In genomic region chr20:49712118-49712517, GRCh38 we compare ENCODE assay signal across 9 cellular contexts. TPM values are rescaled to one million over a fixed set of nuclear protein-coding genes. Genes with fewer than 3 reads are reported as not detected.
DNase-seq lines count a peak whose midpoint lies in the region; ATAC-seq and TF ChIP-seq lines count a peak whose summit lies in the region.
"Had no signal": no experiment of that assay in that cellular context is flagged by ENCODE, and none has a peak within 500 bp of the region (broad histone marks: within the 10 kb centered on the region; RNA-seq: fewer than 3 reads in every experiment).

No MANE protein-coding gene starts in this region.

- H3K27me3 ChIP-seq in CD8-positive, alpha-beta T cell (ENCODE audit: insufficient read depth, low read length) = no peaks in the 10 kb centered on the region
- H3K27me3 ChIP-seq in PC-3 (ENCODE audit: low read length) = no peaks in the 10 kb centered on the region

- H3F3A ChIP-seq in PC-3 (ENCODE audit: low read length, unreplicated experiment) = no peaks in the 10 kb centered on the region

- peaks cover 71% of the 10 kb centered on the region for H3K79me2 ChIP-seq in PC-3 (ENCODE audit: low read length)

- H2AFZ ChIP-seq in PC-3 (ENCODE audit: low read length) = no peak overlapping the region

- H3K9me3 Mint-ChIP-seq in CD8-positive, alpha-beta T cell = no peaks in the 10 kb centered on the region
- no peaks in the 10 kb centered on the region for H3K9me3 Mint-ChIP-seq in osteocyte (ENCODE audit: unreplicated experiment)

- no peak for DNase-seq in CD8-positive, alpha-beta T cell
- DNase-seq in PC-3 = no peak
- DNase-seq in epithelial cell of prostate (ENCODE audit: low read depth, low spot score) = no peak
- DNase-seq in osteocyte (ENCODE audit: extremely low spot score, unreplicated experiment) = no peak
- DNase-seq in NCI-H748 treated with DMSO at 0.1 percent for 48 hours (lab: John Stamatoyannopoulos, UW) = no peak
- no peak for DNase-seq in NCI-H187 treated with DMSO at 0.1 percent for 48 hours (lab: John Stamatoyannopoulos, UW)
- no peak for DNase-seq in central memory CD4-positive, alpha-beta T cell
- DNase-seq: NCI-H526 treated with DMSO at 0.1 percent for 48 hours had no signal

- peaks cover 25% of the 10 kb centered on the region for H4K20me1 ChIP-seq in PC-3 (ENCODE audit: low read length)

- no peak for ATAC-seq in CD8-positive, alpha-beta T cell
- no peak for ATAC-seq in PC-3
- no peak for ATAC-seq in HG03460 (IDR thresholded peaks at IDR 0.05; ENCODE audit: unreplicated experiment)

- H3K4me3 Mint-ChIP-seq in CD8-positive, alpha-beta T cell = peak overlapping the region; percentile 87
- peak overlapping the region; percentile 88 for H3K4me3 Mint-ChIP-seq in osteocyte (ENCODE audit: unreplicated experiment)

- H3K9ac ChIP-seq in PC-3 (ENCODE audit: low read length) = no peak overlapping the region; the same call in 1 of the 2 replicates

- no peak overlapping the region for H3K4me3 ChIP-seq in CD8-positive, alpha-beta T cell (ENCODE audit: low read depth, low read length)
- H3K4me3 ChIP-seq in PC-3 (ENCODE audit: low read length) = peak overlapping the region; percentile 87

- peak overlapping the region; percentile 73 for H3K27ac Mint-ChIP-seq in CD8-positive, alpha-beta T cell
- peak overlapping the region; percentile 8 for H3K27ac Mint-ChIP-seq in osteocyte (ENCODE audit: unreplicated experiment)

- H3K9me2 ChIP-seq in PC-3 (replicated peaks; ENCODE audit: low read length) = no peaks in the 10 kb centered on the region

- no peak overlapping the region for H3K27ac ChIP-seq in CD8-positive, alpha-beta T cell (ENCODE audit: low read depth, low read length)
- H3K27ac ChIP-seq in PC-3 (ENCODE audit: low read length) (no peak overlapping the region), epithelial cell of prostate (peak overlapping the region; percentile 64)

- H3K36me3 Mint-ChIP-seq in CD8-positive, alpha-beta T cell = peaks cover 3% of the 10 kb centered on the region
- no peaks in the 10 kb centered on the region for H3K36me3 Mint-ChIP-seq in osteocyte (ENCODE audit: unreplicated experiment)

- no peaks in the 10 kb centered on the region for H3K36me3 ChIP-seq in CD8-positive, alpha-beta T cell (ENCODE audit: insufficient read depth, low read length)
- H3K36me3 ChIP-seq in PC-3 (ENCODE audit: low read depth, low read length) = no peaks in the 10 kb centered on the region

- H3K27me3 Mint-ChIP-seq in CD8-positive, alpha-beta T cell (ENCODE audit: low read depth) = no peaks in the 10 kb centered on the region
- no peaks in the 10 kb centered on the region for H3K27me3 Mint-ChIP-seq in osteocyte (ENCODE audit: unreplicated experiment)

- CTCF ChIA-PET in CD8-positive, alpha-beta T cell (lab: Charles Lee) = interaction anchor here (1.2 kb wide), 1 partner anchor 13 kb away, joined by 3 read pairs; no protein-coding TSS in a partner anchor
- CTCF ChIA-PET in PC-3 (lab: Charles Lee) = no interaction called here

- peaks cover 57% of the 10 kb centered on the region for H3K4me1 Mint-ChIP-seq in CD8-positive, alpha-beta T cell (ENCODE audit: low read depth)
- H3K4me1 Mint-ChIP-seq in osteocyte (ENCODE audit: unreplicated experiment) = peaks cover 39% of the 10 kb centered on the region

- intact Hi-C loops in CD8-positive, alpha-beta T cell (cut with DNase I, micrococcal nuclease) = loop anchor here (2.0 to 5.0 kb wide), 5 partner anchors 43 to 885 kb away; partner anchors contain the start of genes PREX1 (in 2 of the 2) and RNF114 (in 2 of the 2)
- intact Hi-C loops in PC-3 (cut with micrococcal nuclease) = loop anchor here (5.0 kb wide), 1 partner anchor 35 kb away; no protein-coding TSS in a partner anchor

- POLR2A ChIA-PET in CD8-positive, alpha-beta T cell (lab: Charles Lee) = no interaction called here
- POLR2A ChIA-PET in PC-3 (lab: Charles Lee; ENCODE audit: unreplicated experiment) = no interaction called here

- peak overlapping the region; percentile 90 for H3K4me2 ChIP-seq in PC-3 (ENCODE audit: low read length)

- no TSS peak for BruUV-seq in PC-3 (replicated peaks; lab: Mats Ljungman, UMichigan)

- no peak for TF ChIP-seq CTCF in CD8-positive, alpha-beta T cell (IDR thresholded peaks at IDR 0.05)
- no peak for TF ChIP-seq CTCF in PC-3 (conservative IDR thresholded peaks at IDR 0.05; ENCODE audit: low read depth, low read length)
- no peak for TF ChIP-seq CTCF in osteocyte (IDR thresholded peaks at IDR 0.05)

- no peaks in the 10 kb centered on the region for H3K9me3 ChIP-seq in CD8-positive, alpha-beta T cell (ENCODE audit: low read length)
- no peaks in the 10 kb centered on the region for H3K9me3 ChIP-seq in PC-3 (ENCODE audit: low read length)

- peaks cover 32% of the 10 kb centered on the region for H3K4me1 ChIP-seq in CD8-positive, alpha-beta T cell (ENCODE audit: insufficient read depth, low read length)
- peaks cover 22% of the 10 kb centered on the region for H3K4me1 ChIP-seq in PC-3 (ENCODE audit: insufficient read depth, low read length)

RNA-seq across cellular contexts. Expression of gene B4GALT5, which starts 1.6 kb away (rescaled TPM):
- total RNA-seq in CD8-positive, alpha-beta T cell = 1 to 10 TPM; 7.8 to 7.9 TPM
- total RNA-seq in PC-3 (2014; rRNA removed) (18.1 and 24.1 TPM in 2 replicates), osteocyte (45.4 TPM in 2 replicates)
